Comparison of ENCODE assay signal across 8 cellular contexts in genomic region chrX:149504226-149504914, GRCh38. TPM values are rescaled to one million over a fixed set of nuclear protein-coding genes. Genes with fewer than 3 reads are reported as not detected.
DNase-seq lines count a peak whose midpoint lies in the region; ATAC-seq, FAIRE-seq and TF ChIP-seq lines count a peak whose summit lies in the region.

No MANE protein-coding gene starts in this region.

- peak overlapping the region; percentile 59; the same call in 2 of the 3 replicates for H3K27ac ChIP-seq in K562 (ENCODE audit: extremely low read depth, low read depth, low read length)

- peaks cover 37% of the 10 kb centered on the region for H3K4me1 Mint-ChIP-seq in T-helper 1 cell treated with Interleukin-12 subunit alpha and Interleukin-12 subunit beta and Interleukin-4 antibody, amounts not matched to agents 30 μg/mL and 1 μg/mL, for 36 hours (ENCODE audit: low read depth)

- TF ChIP-seq CTCF in K562 (IDR thresholded peaks at IDR 0.05 in 2 of 3, conservative IDR thresholded peaks at IDR 0.05 in 1 of 3; ENCODE audit: insufficient read depth in 2 of 3, low read depth in 1 of 3, low read length in 3 of 3): peak; percentile 49 to 71 (median 57)
- TF ChIP-seq CTCF in kidney epithelial cell (IDR thresholded peaks at IDR 0.05; ENCODE audit: insufficient read depth, low read length, poor library complexity, severe bottlenecking): peak; percentile 49

- no peaks in the 10 kb centered on the region for H3K36me3 ChIP-seq in K562 (ENCODE audit: control insufficient read depth, insufficient read depth, low read length)
- H3K36me3 ChIP-seq in kidney epithelial cell (ENCODE audit: control insufficient read depth, insufficient read depth, low read length): no peaks in the 10 kb centered on the region

- no peaks in the 10 kb centered on the region for H3K9me3 Mint-ChIP-seq in T-helper 1 cell treated with Interleukin-12 subunit alpha and Interleukin-12 subunit beta and Interleukin-4 antibody, amounts not matched to agents 30 μg/mL and 1 μg/mL, for 36 hours

- no peaks in the 10 kb centered on the region; the same call in 1 of the 2 replicates for H4K20me1 ChIP-seq in K562 (replicated peaks; ENCODE audit: control insufficient read depth, insufficient read depth, low read length)

- peak; percentile 53 for DNase-seq in Caki2 (ENCODE audit: low read depth)
- DNase-seq in HT-29 (ENCODE audit: low spot score): peak; percentile 39
- DNase-seq in K562 (ENCODE audit: extremely low read depth in 1 of 4, low spot score in 3 of 4): peak; percentile 37 to 65 (median 46)
- DNase-seq in kidney epithelial cell (ENCODE audit: low read depth): no peak
- DNase-seq in stimulated activated CD4-positive, alpha-beta T cell treated with anti-CD3 and anti-CD28 coated beads, TNF-alpha, amount 100 ng/mL, for 48 hours (ENCODE audit: low read depth in 3 of 3): peak; percentile 32 to 61 (median 50)
- no peak for DNase-seq in midbrain (lab: John Stamatoyannopoulos, UW)

- H3K9me3 ChIP-seq in K562 (replicated peaks; ENCODE audit: control insufficient read depth, insufficient read depth, low read depth, low read length): no peaks in the 10 kb centered on the region

- BruUV-seq in K562 (replicated peaks; lab: Mats Ljungman, UMichigan): TSS peak; percentile 57

- H3K4me3 ChIP-seq in K562 (peak overlapping the region; percentile 42), kidney epithelial cell (ENCODE audit: low read depth, low read length) (peak overlapping the region; percentile 69)

- H3K4me2 ChIP-seq in K562 (ENCODE audit: insufficient read depth, low read length): peak overlapping the region; percentile 84

- CTCF ChIA-PET in K562 (lab: Yijun Ruan, JAX; ENCODE audit: low intra/inter-chr PET ratio): no interaction called here

- H3K9me1 ChIP-seq in K562 (ENCODE audit: control insufficient read depth, insufficient read depth, low read length): no peaks in the 10 kb centered on the region

- POLR2A ChIA-PET in K562 (lab: Yijun Ruan, JAX): no interaction called here

- peak; percentile 65 for FAIRE-seq in K562 (lab: Jason Lieb, UNC)

- in situ Hi-C loops in Caki2 (cut with HindIII; ENCODE audit: low pct_unique_long_range_greater_than_20kb, low sequenced_read_pairs) (no loop called here), K562 (cut with MboI) (loop anchor here (25.0 kb wide), 1 partner anchor 133 kb away; the partner anchor contains the start of gene TMEM185A)

- peak overlapping the region; percentile 89 for H2AFZ ChIP-seq in K562 (ENCODE audit: low read depth, low read length)

- intact Hi-C loops in K562 (cut with micrococcal nuclease): no loop called here

- peaks cover 11 to 14% of the 10 kb centered on the region in 2 experiments; a peak in 2 of 5 replicates for H3K4me1 ChIP-seq in K562 (replicated peaks in 1 of 2; ENCODE audit: control insufficient read depth in 2 of 2, insufficient read depth in 2 of 2, low read length in 2 of 2)

- TF ChIP-seq RAD21 in K562 (CRISPR knock-in tag; conservative IDR thresholded peaks at IDR 0.05 in 1 of 2, IDR thresholded peaks at IDR 0.05 in 1 of 2): no peak

- peak overlapping the region in 1 of 2 experiments; percentile 50; a peak in 2 of 4 replicates for H3K9ac ChIP-seq in K562 (ENCODE audit: insufficient read depth in 1 of 2, low read depth in 2 of 2, low read length in 2 of 2)

- peaks cover 0 to 1% of the 10 kb centered on the region in 2 experiments; a peak in 3 of 5 replicates for H3K27me3 ChIP-seq in K562 (ENCODE audit: control insufficient read depth in 2 of 2, insufficient read depth in 2 of 2, low read length in 2 of 2)
- H3K27me3 ChIP-seq in kidney epithelial cell (ENCODE audit: control insufficient read depth, insufficient read depth, low read length): no peaks in the 10 kb centered on the region

- H3K36me3 Mint-ChIP-seq in T-helper 1 cell treated with Interleukin-12 subunit alpha and Interleukin-12 subunit beta and Interleukin-4 antibody, amounts not matched to agents 30 μg/mL and 1 μg/mL, for 36 hours (ENCODE audit: low read depth): peaks cover 17% of the 10 kb centered on the region

- peak overlapping the region; percentile 96 for H3K27ac Mint-ChIP-seq in T-helper 1 cell treated with Interleukin-12 subunit alpha and Interleukin-12 subunit beta and Interleukin-4 antibody, amounts not matched to agents 30 μg/mL and 1 μg/mL, for 36 hours

- H3K4me3 Mint-ChIP-seq in T-helper 1 cell treated with Interleukin-12 subunit alpha and Interleukin-12 subunit beta and Interleukin-4 antibody, amounts not matched to agents 30 μg/mL and 1 μg/mL, for 36 hours: peak overlapping the region; percentile 91

- no peaks in the 10 kb centered on the region for H3K27me3 Mint-ChIP-seq in T-helper 1 cell treated with Interleukin-12 subunit alpha and Interleukin-12 subunit beta and Interleukin-4 antibody, amounts not matched to agents 30 μg/mL and 1 μg/mL, for 36 hours (ENCODE audit: low read depth)

- peak; percentile 33 for ATAC-seq in GM19467 (IDR thresholded peaks at IDR 0.05; ENCODE audit: unreplicated experiment)
- peak; percentile 82 for ATAC-seq in K562

- TF ChIP-seq EP300 in K562 (IDR thresholded peaks at IDR 0.05; ENCODE audit: low read length): no peak

- no peaks in the 10 kb centered on the region for H3K79me2 ChIP-seq in K562 (ENCODE audit: control insufficient read depth, insufficient read depth, low read length)

- WGBS in K562 (ENCODE audit: insufficient coverage, low coverage, missing lambda C conversion rate): 24% methylated on average over 8 of the region's 10 CpGs

- TF ChIP-seq POLR2A in K562 (conservative IDR thresholded peaks at IDR 0.05): no peak

RNA-seq across cellular contexts. Expression of gene IDS, which starts 0.7 kb away (rescaled TPM):
- 14.8 and 34.3 TPM in 2 replicates for total RNA-seq in Caki2 (2014; rRNA removed; shearing (Covaris generic); ENCODE audit: low replicate concordance)
- 51.1 and 53.2 TPM in 2 replicates for total RNA-seq in HT-29 (2014; rRNA removed; shearing (Covaris generic))
- total RNA-seq in K562 (2011; cell fraction: chromatin; rRNA removed; ENCODE audit: low replicate concordance): 10.7 and 16.7 TPM in 2 replicates
- total RNA-seq in K562 (2011; cell fraction: nucleolus; rRNA removed): 9.7 and 12.8 TPM in 2 replicates
- 11.2 and 19.3 TPM in 2 replicates for total RNA-seq in K562 (2011; cell fraction: nucleoplasm; rRNA removed)
- 11.2 and 13.1 TPM in 2 replicates for total RNA-seq in K562 (2014; rRNA removed)
- 6.7 and 6.8 TPM in 2 replicates for total RNA-seq in K562 (2014; rRNA removed; fragmentation: Illumina TruSeq; extraction: Trizol)
- total RNA-seq in K562 (2015; rRNA removed; fragmentation: Illumina TruSeq; extraction: Trizol): 6.7 and 8.2 TPM in 2 replicates
- 11.1 and 12.0 TPM in 2 replicates for total RNA-seq in K562 (2021)
- polyA plus RNA-seq in K562 (2011; rRNA removed): 18.6 and 21.2 TPM in 2 replicates
- 17.5 and 23.3 TPM in 2 replicates for polyA plus RNA-seq in K562 (2011; cell fraction: cytosol; rRNA removed)
- polyA plus RNA-seq in K562 (2011; cell fraction: nucleus; rRNA removed): 16.3 and 21.7 TPM in 2 replicates
- 15.3 and 27.2 TPM in 2 replicates for polyA plus RNA-seq in K562 (2012)
- polyA plus RNA-seq in K562 (2014; fragmentation: Illumina TruSeq; extraction: Trizol): 11.6 and 15.4 TPM in 2 replicates
- 1 to 10 TPM; 2.0 to 2.2 TPM for polyA plus RNA-seq in K562 (2014; fragmentation: Nextera tagmentation; extraction: Ambion mirVana)
- 8.6 and 10.4 TPM in 2 replicates for polyA plus RNA-seq in K562 (2014; rRNA removed)
- 13.9 and 16.8 TPM in 2 replicates for polyA minus RNA-seq in K562 (2011; rRNA and poly(A)+ RNA removed)
- polyA minus RNA-seq in K562 (2011; cell fraction: cytosol; rRNA and poly(A)+ RNA removed): 9.7 and 15.1 TPM in 2 replicates
- 6.3 and 8.4 TPM in 2 replicates for polyA minus RNA-seq in K562 (2011; cell fraction: nucleus; rRNA and poly(A)+ RNA removed)
- 50.1 and 62.0 TPM in 2 replicates for total RNA-seq in kidney epithelial cell

RNA-seq across cellular contexts. Expression of gene EOLA1, which starts 36.4 kb away (rescaled TPM):
- 23.5 and 30.3 TPM in 2 replicates for total RNA-seq in Caki2 (2014; rRNA removed; shearing (Covaris generic); ENCODE audit: low replicate concordance)
- 24.7 and 28.1 TPM in 2 replicates for total RNA-seq in HT-29 (2014; rRNA removed; shearing (Covaris generic))
- 15.2 and 24.3 TPM in 2 replicates for total RNA-seq in K562 (2011; cell fraction: chromatin; rRNA removed; ENCODE audit: low replicate concordance)
- 14.3 and 19.2 TPM in 2 replicates for total RNA-seq in K562 (2011; cell fraction: nucleolus; rRNA removed)
- 14.2 and 19.9 TPM in 2 replicates for total RNA-seq in K562 (2011; cell fraction: nucleoplasm; rRNA removed)
- total RNA-seq in K562 (2014; rRNA removed): 14.4 and 16.7 TPM in 2 replicates
- 18.0 and 18.1 TPM in 2 replicates for total RNA-seq in K562 (2014; rRNA removed; fragmentation: Illumina TruSeq; extraction: Trizol)
- 20.8 and 21.6 TPM in 2 replicates for total RNA-seq in K562 (2015; rRNA removed; fragmentation: Illumina TruSeq; extraction: Trizol)
- 20.9 and 23.0 TPM in 2 replicates for total RNA-seq in K562 (2021)
- 25.6 and 32.9 TPM in 2 replicates for polyA plus RNA-seq in K562 (2011; rRNA removed)
- 15.7 and 19.0 TPM in 2 replicates for polyA plus RNA-seq in K562 (2011; cell fraction: cytosol; rRNA removed)
- 21.4 and 23.6 TPM in 2 replicates for polyA plus RNA-seq in K562 (2011; cell fraction: nucleus; rRNA removed)
- polyA plus RNA-seq in K562 (2012): 22.8 and 26.0 TPM in 2 replicates
- polyA plus RNA-seq in K562 (2014; fragmentation: Illumina TruSeq; extraction: Trizol): 19.5 and 20.7 TPM in 2 replicates
- 10 to 100 TPM in 1 of 2 experiments, 1 to 10 TPM in 1; 6.3 to 12.2 TPM for polyA plus RNA-seq in K562 (2014; fragmentation: Nextera tagmentation; extraction: Ambion mirVana)
- 17.5 and 18.2 TPM in 2 replicates for polyA plus RNA-seq in K562 (2014; rRNA removed)
- polyA minus RNA-seq in K562 (2011; rRNA and poly(A)+ RNA removed): 11.3 and 12.2 TPM in 2 replicates
- 8.0 and 8.7 TPM in 2 replicates for polyA minus RNA-seq in K562 (2011; cell fraction: cytosol; rRNA and poly(A)+ RNA removed)
- 16.7 and 24.5 TPM in 2 replicates for polyA minus RNA-seq in K562 (2011; cell fraction: nucleus; rRNA and poly(A)+ RNA removed)
- total RNA-seq in kidney epithelial cell: 7.9 and 11.2 TPM in 2 replicates

RNA-seq across cellular contexts. Expression of gene HSFX3, which starts 45.4 kb away (rescaled TPM):
- total RNA-seq in Caki2 (2014; rRNA removed; shearing (Covaris generic); ENCODE audit: low replicate concordance): not detected in 2 replicates
- not detected in 2 replicates for total RNA-seq in HT-29 (2014; rRNA removed; shearing (Covaris generic))
- total RNA-seq in K562 (2011; cell fraction: chromatin; rRNA removed; ENCODE audit: low replicate concordance): not detected in 2 replicates
- not detected in 2 replicates for total RNA-seq in K562 (2011; cell fraction: nucleolus; rRNA removed)
- not detected in 2 replicates for total RNA-seq in K562 (2011; cell fraction: nucleoplasm; rRNA removed)
- total RNA-seq in K562 (2014; rRNA removed) (not detected in 2 replicates), K562 (2014; rRNA removed; fragmentation: Illumina TruSeq; extraction: Trizol) (not detected in 2 replicates), K562 (2015; rRNA removed; fragmentation: Illumina TruSeq; extraction: Trizol) (not detected in 2 replicates), K562 (2021) (not detected in 2 replicates), kidney epithelial cell (not detected in 2 replicates)
- polyA plus RNA-seq in K562 (2011; rRNA removed) (0.10 TPM in 1 of 2 replicates, not detected in the other), K562 (2014; fragmentation: Illumina TruSeq; extraction: Trizol) (not detected in 2 replicates), K562 (2014; fragmentation: Nextera tagmentation; extraction: Ambion mirVana) (under 1 TPM in 1 of 2 experiments, not detected in 1; 0.08 TPM), K562 (2014; rRNA removed) (not detected in 2 replicates)
- polyA plus RNA-seq in K562 (2011; cell fraction: cytosol; rRNA removed): not detected in 2 replicates
- 0.10 TPM in 1 of 2 replicates, not detected in the other for polyA plus RNA-seq in K562 (2011; cell fraction: nucleus; rRNA removed)
- 0.07 and 0.15 TPM in 2 replicates for polyA plus RNA-seq in K562 (2012)
- not detected in 2 replicates for polyA minus RNA-seq in K562 (2011; rRNA and poly(A)+ RNA removed)
- not detected in 2 replicates for polyA minus RNA-seq in K562 (2011; cell fraction: cytosol; rRNA and poly(A)+ RNA removed)
- polyA minus RNA-seq in K562 (2011; cell fraction: nucleus; rRNA and poly(A)+ RNA removed): not detected in 2 replicates

Comparison
In these comparisons a context has a peak if more than half of its experiments do, and no peak if none do; other contexts are left out.
1. DNase-seq: peak in Caki2 (single experiment), HT-29 (single experiment), K562 (4 of 4) and stimulated activated CD4-positive, alpha-beta T cell treated with anti-CD3 and anti-CD28 coated beads, TNF-alpha, amount 100 ng/mL, for 48 hours (3 of 3); none in kidney epithelial cell (single experiment) and midbrain (single experiment).